Comparison of ENCODE assay signal across 16 cellular contexts in the genomic region with DNA sequence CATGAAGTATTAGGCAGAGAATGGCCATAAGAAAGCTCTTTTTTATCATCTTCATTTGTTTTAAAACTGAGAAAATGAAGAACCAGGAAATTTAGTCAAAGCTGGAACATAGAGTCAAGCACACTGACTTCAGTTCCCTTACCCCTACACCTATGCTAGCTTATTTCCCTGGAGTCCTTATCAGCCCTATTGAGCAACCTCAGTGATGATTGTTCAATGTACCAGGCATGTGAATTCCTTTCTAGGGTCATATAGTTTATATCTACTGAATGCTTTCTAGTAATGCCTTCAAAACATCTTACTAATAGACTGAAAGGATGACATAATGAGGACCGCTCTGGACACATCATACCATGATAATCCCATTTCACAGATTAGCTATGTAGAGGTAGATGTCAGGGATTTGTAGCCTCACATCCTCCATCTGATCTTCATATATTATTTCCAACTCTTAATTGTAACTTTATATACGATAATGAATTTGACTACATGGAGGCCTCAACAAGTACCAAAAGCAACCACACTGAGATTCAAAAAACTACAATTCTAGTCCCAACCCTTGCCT.
A peak's percentile ranks its signal among the peaks of the same experiment; 100 is the strongest.
DNase-seq lines count a peak whose midpoint lies in the region; ATAC-seq and TF ChIP-seq lines count a peak whose summit lies in the region.
"Had no signal": no experiment of that assay in that cellular context is flagged by ENCODE, and none has a peak within 500 bp of the region (broad histone marks: within the 10 kb centered on the region; RNA-seq: fewer than 3 reads in every experiment).

No MANE protein-coding gene starts in this region.

- no peaks in the 10 kb centered on the region for H3K36me3 Mint-ChIP-seq in activated T-helper 17 cell treated with anti-CD3 and anti-CD28 coated beads, Interleukin-2, amount 50 U/mL, for 72 hours (ENCODE audit: low read depth)
- H3K36me3 Mint-ChIP-seq: CD4-positive, alpha-beta memory T cell had no signal

- no peak overlapping the region for H3K27ac Mint-ChIP-seq in activated T-helper 17 cell treated with anti-CD3 and anti-CD28 coated beads, Interleukin-2, amount 50 U/mL, for 72 hours

- CTCF ChIA-PET in HEK293 (lab: Yijun Ruan, JAX), result interaction anchor here (0.8 kb wide), 2 partner anchors 14 to 82 kb away, joined by 3 to 5 read pairs; no protein-coding TSS in a partner anchor

- TF ChIP-seq CTCF in HEK293 (tag by site-specific recombination; IDR thresholded peaks at IDR 0.05) (no peak), epithelial cell of esophagus (IDR thresholded peaks at IDR 0.05; ENCODE audit: insufficient read depth, low read depth, low read length, missing control alignments) (no peak), right lobe of liver (IDR thresholded peaks at IDR 0.05) (no peak)

- no peaks in the 10 kb centered on the region for H3K4me1 ChIP-seq in HEK293 (ENCODE audit: control insufficient read depth, insufficient read depth, low read length)
- peaks cover 0 to 8% (median 0%) of the 10 kb centered on the region in 4 donors for H3K4me1 ChIP-seq in right lobe of liver
- H3K4me1 ChIP-seq: BLaER1 treated with 17β-estradiol and CSF1 and Interleukin-3, amounts not matched to agents 10 nM and 100 nM had no signal

- H3K4me3 Mint-ChIP-seq in activated T-helper 17 cell treated with anti-CD3 and anti-CD28 coated beads, Interleukin-2, amount 50 U/mL, for 72 hours, result no peak overlapping the region
- H3K4me3 Mint-ChIP-seq: CD4-positive, alpha-beta memory T cell; H9 had no signal

- in situ Hi-C loops in ACHN (cut with HindIII; ENCODE audit: low pct_ligation_motif_present, low pct_unique_long_range_greater_than_20kb, low sequenced_read_pairs), result no loop called here

- intact Hi-C loops in right lobe of liver (cut with DNase I), result no loop called here

- H3K36me3 ChIP-seq in HEK293 (ENCODE audit: control insufficient read depth in 2 of 2, insufficient read depth in 1 of 2, low read length in 2 of 2), result no peaks in the 10 kb centered on the region
- H3K36me3 ChIP-seq in right lobe of liver, result no peaks in the 10 kb centered on the region
- H3K36me3 ChIP-seq: BLaER1 treated with 17β-estradiol and CSF1 and Interleukin-3, amounts not matched to agents 10 nM and 100 nM had no signal

- H3K27ac ChIP-seq in HEK293 (ENCODE audit: extremely low read depth, low read depth, low read length) (no peak overlapping the region), right lobe of liver (no peak overlapping the region)
- H3K27ac ChIP-seq: BLaER1 treated with 17β-estradiol and CSF1 and Interleukin-3, amounts not matched to agents 10 nM and 100 nM had no signal

- H3K27me3 ChIP-seq in right lobe of liver, result no peaks in the 10 kb centered on the region
- H3K27me3 ChIP-seq: BLaER1 treated with 17β-estradiol and CSF1 and Interleukin-3, amounts not matched to agents 10 nM and 100 nM had no signal

- ATAC-seq in activated T-helper 17 cell treated with anti-CD3 and anti-CD28 coated beads, Interleukin-2, amount 50 U/mL, for 72 hours (replicated peaks), result peak; percentile 28
- ATAC-seq in right lobe of liver (peak in 3 of 4 donors; percentile 18 to 76 (median 66)), GM18520 (IDR thresholded peaks at IDR 0.05; ENCODE audit: unreplicated experiment) (no peak), GM21717 (IDR thresholded peaks at IDR 0.05; ENCODE audit: unreplicated experiment) (no peak)

- no peaks in the 10 kb centered on the region for H3K9me3 ChIP-seq in HEK293 (ENCODE audit: control insufficient read depth, insufficient read depth, low read depth, low read length)
- no peaks in the 10 kb centered on the region for H3K9me3 ChIP-seq in right lobe of liver
- H3K9me3 ChIP-seq: BLaER1 treated with 17β-estradiol and CSF1 and Interleukin-3, amounts not matched to agents 10 nM and 100 nM had no signal

- WGBS in right lobe of liver (ENCODE audit: insufficient coverage, low coverage, low lambda C conversion rate, missing lambda C conversion rate), result 74% methylated on average over 2 of the region's 2 CpGs

- DNase-seq in epithelial cell of esophagus (ENCODE audit: low read depth) (peak; percentile 49), right lobe of liver (no peak), ACHN (no peak)
- no peak for DNase-seq in activated naive CD4-positive, alpha-beta T cell treated with Interleukin-2 at 50 U/mL for 16 hours
- DNase-seq: 8988T; CD4-positive, alpha-beta memory T cell; DMS153; DMS79 treated with DMSO at 0.1 percent for 48 hours; EL; GOT3; H9 had no signal

- TF ChIP-seq POLR2A in right lobe of liver (IDR thresholded peaks at IDR 0.05), result no peak

- H3K9me3 Mint-ChIP-seq in activated T-helper 17 cell treated with anti-CD3 and anti-CD28 coated beads, Interleukin-2, amount 50 U/mL, for 72 hours, result no peaks in the 10 kb centered on the region
- H3K9me3 Mint-ChIP-seq: H9 had no signal

- peaks cover 5% of the 10 kb centered on the region for H3K27me3 Mint-ChIP-seq in activated T-helper 17 cell treated with anti-CD3 and anti-CD28 coated beads, Interleukin-2, amount 50 U/mL, for 72 hours

- H3K4me1 Mint-ChIP-seq in activated T-helper 17 cell treated with anti-CD3 and anti-CD28 coated beads, Interleukin-2, amount 50 U/mL, for 72 hours, result no peaks in the 10 kb centered on the region
- H3K4me1 Mint-ChIP-seq: CD4-positive, alpha-beta memory T cell had no signal

- no peak overlapping the region for H3K4me3 ChIP-seq in HEK293 (ENCODE audit: low read depth, low read length)
- no peak overlapping the region for H3K4me3 ChIP-seq in epithelial cell of esophagus (ENCODE audit: low read length)
- H3K4me3 ChIP-seq in right lobe of liver, result no peak overlapping the region
- H3K4me3 ChIP-seq: BLaER1 treated with 17β-estradiol and CSF1 and Interleukin-3, amounts not matched to agents 10 nM and 100 nM had no signal

- POLR2A ChIA-PET in HEK293 (lab: Yijun Ruan, JAX), result no interaction called here

TF ChIP-seq in HEK293, 187 proteins besides CTCF, POLR2A, EP300 and RAD21:
- TF ChIP-seq BCL6B (tag by site-specific recombination; IDR thresholded peaks at IDR 0.05), result peak; percentile 13; the same call in 1 of the 2 replicates
- TF ChIP-seq ZNF223 (tag by site-specific recombination; IDR thresholded peaks at IDR 0.05), result no peak
TF ChIP-seq in HEK293: peak in this region for 1.

Comparison
In these comparisons a context has a peak if more than half of its experiments do, and no peak if none do; other contexts are left out.
1. ATAC-seq: peak in activated T-helper 17 cell treated with anti-CD3 and anti-CD28 coated beads, Interleukin-2, amount 50 U/mL, for 72 hours (single experiment) and right lobe of liver (3 of 4); none in GM18520 (single experiment) and GM21717 (single experiment).